8 cellular contexts compared by ENCODE assay signal in the genomic region with DNA sequence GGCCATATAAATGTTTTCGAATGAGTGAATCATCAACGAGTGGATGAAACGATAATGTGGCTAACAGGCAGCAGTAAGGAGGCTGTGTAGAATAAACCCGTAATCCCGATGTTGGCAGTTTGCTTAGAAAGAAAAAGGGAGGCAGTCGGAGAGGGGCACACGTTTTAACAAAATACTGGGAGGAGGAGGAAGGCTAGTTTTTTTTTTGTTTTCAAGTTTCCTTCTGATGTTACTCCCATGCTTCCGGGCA. TPM values are rescaled to one million over a fixed set of nuclear protein-coding genes. Genes with fewer than 3 reads are reported as not detected.
DNase-seq lines count a peak whose midpoint lies in the region; ATAC-seq, FAIRE-seq and TF ChIP-seq lines count a peak whose summit lies in the region.

No MANE protein-coding gene starts in this region.

- no peaks in the 10 kb centered on the region for H4K20me1 ChIP-seq in GM12878 (ENCODE audit: control insufficient read depth, insufficient read depth)

- SMC1A ChIA-PET in GM12878 (lab: Charles Lee; ENCODE audit: uncharacterized antibody, unreplicated experiment) = interaction anchor here (0.9 to 2.1 kb wide), 7 partner anchors 12 to 381 kb away, joined by 3 to 8 read pairs (median 4); a partner anchor contains a TSS

- peak overlapping the region in 9 of 12 donors; percentile 12 to 75 (median 68) for H3K27ac ChIP-seq in heart left ventricle
- H3K27ac ChIP-seq in GM12878 (ENCODE audit: control insufficient read depth, insufficient read depth) = peak overlapping the region; percentile 85
- H3K27ac ChIP-seq in lower lobe of right lung = peak overlapping the region; percentile 80
- H3K27ac ChIP-seq in vagina = peak overlapping the region; percentile 42

- no peak for TF ChIP-seq EP300 in GM12878 (IDR thresholded peaks at IDR 0.05; ENCODE audit: borderline replicate concordance in 1 of 2, control insufficient read depth in 1 of 2, low read depth in 2 of 2, low read length in 2 of 2)

- H3K4me3 ChIP-seq in heart left ventricle (peak overlapping the region; percentile 71 to 98 (median 90)), GM12878 (peak overlapping the region; percentile 83), lower lobe of right lung (peak overlapping the region; percentile 100), vagina (peak overlapping the region; percentile 84 to 90)

- H3K9ac ChIP-seq in GM12878 (ENCODE audit: control insufficient read depth, insufficient read depth, low read length) = peak overlapping the region; percentile 72

- H3K4me2 ChIP-seq in GM12878 (ENCODE audit: control insufficient read depth, insufficient read depth) = peak overlapping the region; percentile 98

- POLR2A ChIA-PET in GM12878 (lab: Charles Lee) = interaction anchor here (0.6 to 1.8 kb wide), 4 partner anchors 13 to 419 kb away, joined by 3 to 6 read pairs (median 4); no protein-coding TSS in a partner anchor

- peaks cover 33% of the 10 kb centered on the region for H3K79me2 ChIP-seq in GM12878 (ENCODE audit: control insufficient read depth, insufficient read depth, low read length)

- H3K27me3 ChIP-seq in heart left ventricle (no peaks in the 10 kb centered on the region), GM12878 (replicated peaks in 1 of 2; ENCODE audit: control insufficient read depth in 2 of 2, insufficient read depth in 2 of 2, low read length in 1 of 2) (no peaks in the 10 kb centered on the region; a peak in 1 of 4 replicates), lower lobe of right lung (ENCODE audit: low read depth) (no peaks in the 10 kb centered on the region), vagina (no peaks in the 10 kb centered on the region)

- 3 to 6% (median 5%) methylated on average over 8 of the region's 8 CpGs for WGBS in heart left ventricle, 4 donors
- WGBS in GM12878 (ENCODE audit: insufficient coverage, insufficient replicate concordance, low lambda C conversion rate, missing lambda C conversion rate) = 10% methylated on average over 8 of the region's 8 CpGs

- no peaks in the 10 kb centered on the region for H3K36me3 ChIP-seq in heart left ventricle
- H3K36me3 ChIP-seq in GM12878 (ENCODE audit: control insufficient read depth in 2 of 2, insufficient read depth in 2 of 2, low read length in 1 of 2) = no peaks in the 10 kb centered on the region; a peak in 3 of 4 replicates
- H3K36me3 ChIP-seq in lower lobe of right lung = no peaks in the 10 kb centered on the region
- H3K36me3 ChIP-seq in vagina = no peaks in the 10 kb centered on the region

- H3K4me1 ChIP-seq in heart left ventricle (peaks cover 0 to 21% (median 11%) of the 10 kb centered on the region in 12 donors), GM12878 (ENCODE audit: control insufficient read depth, insufficient read depth, low read length) (peaks cover 6% of the 10 kb centered on the region), lower lobe of right lung (peaks cover 17% of the 10 kb centered on the region), vagina (peaks cover 18% of the 10 kb centered on the region)

- peak overlapping the region; percentile 83 for H2AFZ ChIP-seq in GM12878 (ENCODE audit: control insufficient read depth, low read depth, low read length)

- RAD21 ChIA-PET in GM12878 (lab: Charles Lee; ENCODE audit: unreplicated experiment) = interaction anchor here (0.8 to 2.2 kb wide), 7 partner anchors 14 to 504 kb away, joined by 3 to 13 read pairs (median 8); a partner anchor contains a TSS

- DNase-seq in heart left ventricle (no peak), Right ventricle myocardium inferior (ENCODE audit: missing footprints) (no peak), GM12878 (ENCODE audit: low read depth, low spot score) (no peak), lower lobe of right lung (no peak), vagina (ENCODE audit: extremely low spot score in 2 of 2) (no peak), NCI-H2107 (lab: John Stamatoyannopoulos, UW) (no peak)

- BruUV-seq in GM12878 (replicated peaks; lab: Mats Ljungman, UMichigan) = TSS peak; percentile 91

- FAIRE-seq in GM12878 (lab: Jason Lieb, UNC) = no peak

- TF ChIP-seq CTCF in heart left ventricle (IDR thresholded peaks at IDR 0.05) (no peak), GM12878 (IDR thresholded peaks at IDR 0.05 in 2 of 3, conservative IDR thresholded peaks at IDR 0.05 in 1 of 3; ENCODE audit: control insufficient read depth in 2 of 3, extremely low read depth in 1 of 3, insufficient read depth in 1 of 3, low read depth in 3 of 3, low read length in 3 of 3) (no peak), lower lobe of right lung (IDR thresholded peaks at IDR 0.05) (no peak), vagina (IDR thresholded peaks at IDR 0.05) (no peak)

- intact Hi-C loops in heart left ventricle (cut with DNase I) (no loop called here), Right ventricle myocardium inferior (cut with DNase I) (no loop called here), GM12878 (cut with micrococcal nuclease; ENCODE audit: unreplicated experiment) (loop anchor here (5.0 kb wide), 1 partner anchor 420 kb away; no protein-coding TSS in a partner anchor), lower lobe of right lung (cut with DNase I) (no loop called here), vagina (cut with DNase I) (no loop called here)

- ATAC-seq in heart left ventricle (peak in 1 of 4 donors; percentile 20), Right ventricle myocardium inferior (no peak), GM12878 (no peak), lower lobe of right lung (peak in 1 of 2 donors; percentile 19), GM18861 (IDR thresholded peaks at IDR 0.05; ENCODE audit: unreplicated experiment) (no peak), HG03280 (IDR thresholded peaks at IDR 0.05; ENCODE audit: unreplicated experiment) (no peak)

- TF ChIP-seq RAD21 in GM12878 (IDR thresholded peaks at IDR 0.05; ENCODE audit: insufficient read depth, low read depth, low read length) = no peak

- in situ Hi-C loops in GM12878 (cut with MboI) = no loop called here

- TF ChIP-seq POLR2A in heart left ventricle (IDR thresholded peaks at IDR 0.05) (no peak), GM12878 (IDR thresholded peaks at IDR 0.05; ENCODE audit: low read depth, low read length) (no peak), vagina (IDR thresholded peaks at IDR 0.05) (no peak)

- no peaks in the 10 kb centered on the region for H3K9me3 ChIP-seq in heart left ventricle
- peaks cover 8% of the 10 kb centered on the region; the same call in 2 of the 3 replicates for H3K9me3 ChIP-seq in GM12878 (replicated peaks; ENCODE audit: control insufficient read depth, insufficient read depth, low read length)
- no peaks in the 10 kb centered on the region for H3K9me3 ChIP-seq in lower lobe of right lung
- H3K9me3 ChIP-seq in vagina = no peaks in the 10 kb centered on the region

- CTCF ChIA-PET in GM12878 (lab: Yijun Ruan, JAX) = interaction anchor here (0.6 to 3.0 kb wide), 9 partner anchors 15 to 705 kb away, joined by 3 to 19 read pairs (median 5); no protein-coding TSS in a partner anchor

TF ChIP-seq in GM12878, 131 proteins besides CTCF, POLR2A, EP300 and RAD21 (continues in another document):
- TF ChIP-seq TAF1 (IDR thresholded peaks at IDR 0.05; ENCODE audit: borderline replicate concordance, low read depth, low read length) (no peak), MTA3 (IDR thresholded peaks at IDR 0.05; ENCODE audit: borderline replicate concordance, low read length) (no peak)

RNA-seq across cellular contexts. Expression of a gene that starts 0.5 kb away (rescaled TPM):
- total RNA-seq in heart left ventricle = 10 to 100 TPM in 7 of 9 donors, 1 to 10 TPM in 2; 7.7 to 19.0 (median 13.2) TPM
- 10 to 100 TPM in 1 of 2 donors, 1 to 10 TPM in 1; 4.4 to 11.4 TPM for polyA plus RNA-seq in heart left ventricle
- total RNA-seq in Right ventricle myocardium inferior = 13.2 TPM
- 43.4 and 46.3 TPM in 2 replicates for total RNA-seq in GM12878 (2013; cell fraction: nucleolus; rRNA removed)
- 57.2 and 58.9 TPM in 2 replicates for total RNA-seq in GM12878 (2014; rRNA removed)
- total RNA-seq in GM12878 (2014; rRNA removed; fragmentation: Illumina TruSeq; extraction: Trizol) = 63.0 and 65.7 TPM in 2 replicates
- total RNA-seq in GM12878 (2021) = 51.1 and 53.8 TPM in 2 replicates
- polyA plus RNA-seq in GM12878 (2011; ENCODE audit: low read depth) = 15.9 TPM
- 51.9 and 89.4 TPM in 2 replicates for polyA plus RNA-seq in GM12878 (2011; rRNA removed)
- polyA plus RNA-seq in GM12878 (2011; cell fraction: cytosol; rRNA removed) = 20.9 and 22.9 TPM in 2 replicates
- polyA plus RNA-seq in GM12878 (2011; cell fraction: nucleus; rRNA removed) = 18.2 and 26.4 TPM in 2 replicates
- 19.8 and 26.1 TPM in 2 replicates for polyA plus RNA-seq in GM12878 (2012)
- 63.0 and 73.4 TPM in 2 replicates for polyA plus RNA-seq in GM12878 (2014; fragmentation: Illumina TruSeq; extraction: Trizol)
- 10 to 100 TPM; 24.3 to 31.3 TPM for polyA plus RNA-seq in GM12878 (2014; fragmentation: Nextera tagmentation; extraction: Ambion mirVana)
- polyA plus RNA-seq in GM12878 (2014; rRNA removed) = 40.0 and 42.4 TPM in 2 replicates
- polyA plus RNA-seq in GM12878 (2016; fragmentation: Nextera tagmentation; extraction: Ambion mirVana) = 10 to 100 TPM; 89.4 to 94.4 TPM
- 29.4 and 47.7 TPM in 2 replicates for polyA minus RNA-seq in GM12878 (2011; rRNA and poly(A)+ RNA removed)
- polyA minus RNA-seq in GM12878 (2011; cell fraction: cytosol; rRNA and poly(A)+ RNA removed) = 15.5 and 18.0 TPM in 2 replicates
- 11.8 and 23.3 TPM in 2 replicates for polyA minus RNA-seq in GM12878 (2011; cell fraction: nucleus; rRNA and poly(A)+ RNA removed)
- total RNA-seq in lower lobe of right lung = 13.1 TPM
- total RNA-seq in vagina = 9.3 TPM

RNA-seq across cellular contexts. Expression of a gene that starts 33.4 kb away (rescaled TPM):
- total RNA-seq in heart left ventricle (1 to 10 TPM in 1 of 9 donors, under 1 TPM in 3, not detected in 5; 0.20 to 1.1 (median 0.37) TPM), Right ventricle myocardium inferior (0.49 TPM), GM12878 (2014; rRNA removed) (0.56 and 1.1 TPM in 2 replicates), GM12878 (2014; rRNA removed; fragmentation: Illumina TruSeq; extraction: Trizol) (0.46 and 1.3 TPM in 2 replicates), GM12878 (2021) (1.3 and 2.4 TPM in 2 replicates), lower lobe of right lung (104 TPM), vagina (1.2 TPM)
- polyA plus RNA-seq in heart left ventricle (under 1 TPM; 0.15 to 0.30 TPM), GM12878 (2011; rRNA removed) (0.19 and 0.37 TPM in 2 replicates), GM12878 (2014; fragmentation: Illumina TruSeq; extraction: Trizol) (1.1 and 2.3 TPM in 2 replicates), GM12878 (2014; fragmentation: Nextera tagmentation; extraction: Ambion mirVana) (1 to 10 TPM in 1 of 2 experiments, under 1 TPM in 1; 0.85 to 1.4 TPM), GM12878 (2014; rRNA removed) (0.65 and 1.1 TPM in 2 replicates), GM12878 (2016; fragmentation: Nextera tagmentation; extraction: Ambion mirVana) (1 to 10 TPM in 1 of 2 experiments, under 1 TPM in 1; 0.95 to 1.2 TPM)
- 2.0 and 2.8 TPM in 2 replicates for total RNA-seq in GM12878 (2013; cell fraction: nucleolus; rRNA removed)
- not detected for polyA plus RNA-seq in GM12878 (2011; ENCODE audit: low read depth)
- polyA plus RNA-seq in GM12878 (2011; cell fraction: cytosol; rRNA removed) = 0.04 and 0.12 TPM in 2 replicates
- 0.21 TPM in 1 of 2 replicates, not detected in the other for polyA plus RNA-seq in GM12878 (2011; cell fraction: nucleus; rRNA removed)
- polyA plus RNA-seq in GM12878 (2012) = 0.13 and 0.27 TPM in 2 replicates
- 0.31 TPM in 1 of 2 replicates, not detected in the other for polyA minus RNA-seq in GM12878 (2011; rRNA and poly(A)+ RNA removed)
- polyA minus RNA-seq in GM12878 (2011; cell fraction: cytosol; rRNA and poly(A)+ RNA removed) = not detected in 2 replicates
- polyA minus RNA-seq in GM12878 (2011; cell fraction: nucleus; rRNA and poly(A)+ RNA removed) = not detected in 2 replicates

Comparison
In these comparisons a context has a peak if more than half of its experiments do, and no peak if none do; other contexts are left out.
1. RNA of a gene that starts 33.4 kb away (total RNA-seq): 104 TPM in lower lobe of right lung (single experiment); 0.46 to 2.8 TPM in GM12878, 1.2 TPM in vagina (single experiment), 0.49 TPM in Right ventricle myocardium inferior (single experiment) and 0.20 to 1.1 TPM in heart left ventricle; every median in the first group is over 10 times any median in the second.
2. Peak in every context shown above with its lines, with median percentiles within 50 percentile points of each other: H3K27ac ChIP-seq and H3K4me3 ChIP-seq.